In genomic region chr2:181128199-181128598, GRCh38 we compare ENCODE assay signal across 11 cellular contexts.
A peak's percentile ranks its signal among the peaks of the same experiment; 100 is the strongest.
DNase-seq lines count a peak whose midpoint lies in the region; ATAC-seq and TF ChIP-seq lines count a peak whose summit lies in the region.
"Had no signal": no experiment of that assay in that cellular context is flagged by ENCODE, and none has a peak within 500 bp of the region (broad histone marks: within the 10 kb centered on the region; RNA-seq: fewer than 3 reads in every experiment).

No MANE protein-coding gene starts in this region.

- H3K4me3 Mint-ChIP-seq in activated naive CD8-positive, alpha-beta T cell treated with anti-CD3 and anti-CD28 coated beads, Interleukin-2, amount 10 ng/mL, durations not matched to agents 7 days and 5 days: peak overlapping the region; percentile 62
- H3K4me3 Mint-ChIP-seq in chondrocyte (ENCODE audit: unreplicated experiment): no peak overlapping the region
- H3K4me3 Mint-ChIP-seq: dendritic cell treated with granulocyte-macrophage colony-stimulating factor and Interleukin-4, amounts not matched to agents 40 ng/mL and 50 ng/mL, for 4 days had no signal

- ATAC-seq in GM18868 (IDR thresholded peaks at IDR 0.05; ENCODE audit: unreplicated experiment) (peak; percentile 76), GM21515 (IDR thresholded peaks at IDR 0.05; ENCODE audit: unreplicated experiment) (peak; percentile 59), HG03135 (IDR thresholded peaks at IDR 0.05; ENCODE audit: unreplicated experiment) (peak; percentile 47)
- ATAC-seq in activated naive CD8-positive, alpha-beta T cell treated with anti-CD3 and anti-CD28 coated beads, Interleukin-2, amount 10 ng/mL, durations not matched to agents 7 days and 5 days (ENCODE audit: low read depth): no peak

- no peak for DNase-seq in activated naive CD8-positive, alpha-beta T cell treated with anti-CD3 and anti-CD28 coated beads, Interleukin-2, amount 10 ng/mL, durations not matched to agents 7 days and 5 days
- DNase-seq in NCI-H2107 treated with DMSO at 0.1 percent for 48 hours (lab: John Stamatoyannopoulos, UW; ENCODE audit: unreplicated experiment): no peak
- no peak for DNase-seq in NCI-H446 treated with DMSO at 0.1 percent for 48 hours (lab: John Stamatoyannopoulos, UW)
- no peak for DNase-seq in DMS114 treated with DMSO at 0.1 percent for 48 hours (lab: John Stamatoyannopoulos, UW; ENCODE audit: unreplicated experiment)
- no peak for DNase-seq in chondrocyte (ENCODE audit: low spot score)
- DNase-seq: NCI-H2029, upper lobe of left lung had no signal

- H3K4me1 Mint-ChIP-seq in activated naive CD8-positive, alpha-beta T cell treated with anti-CD3 and anti-CD28 coated beads, Interleukin-2, amount 10 ng/mL, durations not matched to agents 7 days and 5 days: peaks cover 51% of the 10 kb centered on the region
- peaks cover 20% of the 10 kb centered on the region for H3K4me1 Mint-ChIP-seq in chondrocyte (ENCODE audit: low read depth)

- no peak for TF ChIP-seq CTCF in chondrocyte (IDR thresholded peaks at IDR 0.05)

- H3K27ac Mint-ChIP-seq in activated naive CD8-positive, alpha-beta T cell treated with anti-CD3 and anti-CD28 coated beads, Interleukin-2, amount 10 ng/mL, durations not matched to agents 7 days and 5 days: peak overlapping the region; percentile 67
- no peak overlapping the region for H3K27ac Mint-ChIP-seq in chondrocyte (ENCODE audit: unreplicated experiment)
- H3K27ac Mint-ChIP-seq: dendritic cell treated with granulocyte-macrophage colony-stimulating factor and Interleukin-4, amounts not matched to agents 40 ng/mL and 50 ng/mL, for 4 days had no signal

- no peaks in the 10 kb centered on the region for H3K9me3 Mint-ChIP-seq in activated naive CD8-positive, alpha-beta T cell treated with anti-CD3 and anti-CD28 coated beads, Interleukin-2, amount 10 ng/mL, durations not matched to agents 7 days and 5 days
- H3K9me3 Mint-ChIP-seq in chondrocyte (ENCODE audit: low read depth): peaks cover 7% of the 10 kb centered on the region

- H3K36me3 Mint-ChIP-seq in activated naive CD8-positive, alpha-beta T cell treated with anti-CD3 and anti-CD28 coated beads, Interleukin-2, amount 10 ng/mL, durations not matched to agents 7 days and 5 days: peaks cover 11% of the 10 kb centered on the region
- no peaks in the 10 kb centered on the region for H3K36me3 Mint-ChIP-seq in chondrocyte (ENCODE audit: low read depth)

- no peaks in the 10 kb centered on the region for H3K27me3 Mint-ChIP-seq in activated naive CD8-positive, alpha-beta T cell treated with anti-CD3 and anti-CD28 coated beads, Interleukin-2, amount 10 ng/mL, durations not matched to agents 7 days and 5 days
- no peaks in the 10 kb centered on the region for H3K27me3 Mint-ChIP-seq in chondrocyte (ENCODE audit: low read depth)
- H3K27me3 Mint-ChIP-seq: dendritic cell treated with granulocyte-macrophage colony-stimulating factor and Interleukin-4, amounts not matched to agents 40 ng/mL and 50 ng/mL, for 4 days had no signal

- POLR2A ChIA-PET in activated naive CD8-positive, alpha-beta T cell treated with anti-CD3 and anti-CD28 coated beads, Interleukin-2, amount 10 ng/mL, durations not matched to agents 7 days and 5 days (lab: Charles Lee): interaction anchor here (0.9 to 5.0 kb wide), 3 partner anchors 12 to 330 kb away, joined by 3 to 48 read pairs (median 5); partner anchors contain the start of gene ITGA4
